Comparison of ENCODE assay signal across 25 cellular contexts in genomic region chr10:86135191-86135590, GRCh38.
"Had no signal": no experiment of that assay in that cellular context is flagged by ENCODE, and none has a peak within 500 bp of the region (broad histone marks: within the 10 kb centered on the region; RNA-seq: fewer than 3 reads in every experiment).

No MANE protein-coding gene starts in this region.

- H3K4me3 Mint-ChIP-seq: dendritic cell treated with granulocyte-macrophage colony-stimulating factor and Interleukin-4, amounts not matched to agents 40 ng/mL and 50 ng/mL, for 4 days; effector memory CD8-positive, alpha-beta T cell; endodermal cell had no signal

- H3K9me3 ChIP-seq: colonic mucosa, esophagus muscularis mucosa, esophagus squamous epithelium, gastrocnemius medialis had no signal

- H3K36me3 ChIP-seq: colonic mucosa, esophagus muscularis mucosa, esophagus squamous epithelium, gastrocnemius medialis, heart left ventricle, heart right ventricle had no signal

- H3K9me3 Mint-ChIP-seq: dendritic cell treated with granulocyte-macrophage colony-stimulating factor and Interleukin-4, amounts not matched to agents 40 ng/mL and 50 ng/mL, for 4 days; effector memory CD8-positive, alpha-beta T cell had no signal

- H3K27me3 ChIP-seq: colonic mucosa, dorsolateral prefrontal cortex, esophagus muscularis mucosa, esophagus squamous epithelium, foreskin keratinocyte, gastrocnemius medialis, gastroesophageal sphincter, heart left ventricle, heart right ventricle had no signal

- H3K4me1 ChIP-seq: colonic mucosa, esophagus muscularis mucosa, esophagus squamous epithelium, foreskin keratinocyte, gastrocnemius medialis, gastroesophageal sphincter, heart left ventricle, heart right ventricle had no signal

- H3K27me3 Mint-ChIP-seq: dendritic cell treated with granulocyte-macrophage colony-stimulating factor and Interleukin-4, amounts not matched to agents 40 ng/mL and 50 ng/mL, for 4 days had no signal

- DNase-seq: colonic mucosa; cortex of kidney; dermis blood vessel endothelial cell; dorsolateral prefrontal cortex; effector CD4-positive, alpha-beta T cell; effector CD8-positive, alpha-beta T cell; effector memory CD4-positive, alpha-beta T cell; effector memory CD8-positive, alpha-beta T cell; endodermal cell; erythroblast; esophagus squamous epithelium; foreskin fibroblast; foreskin keratinocyte; foreskin melanocyte; gastrocnemius medialis; glutamatergic neuron; head of caudate nucleus; heart left ventricle; heart right ventricle had no signal

- H3K4me3 ChIP-seq: colonic mucosa, coronary artery, dorsolateral prefrontal cortex, esophagus muscularis mucosa, esophagus squamous epithelium, gastrocnemius medialis, gastroesophageal sphincter, heart left ventricle, heart right ventricle had no signal

- H3K27ac ChIP-seq: colonic mucosa, coronary artery, dorsolateral prefrontal cortex, epithelial cell of prostate, esophagus muscularis mucosa, esophagus squamous epithelium, foreskin keratinocyte, gastrocnemius medialis, gastroesophageal sphincter, heart left ventricle, heart right ventricle had no signal

- H3K27ac Mint-ChIP-seq: dendritic cell treated with granulocyte-macrophage colony-stimulating factor and Interleukin-4, amounts not matched to agents 40 ng/mL and 50 ng/mL, for 4 days; effector memory CD8-positive, alpha-beta T cell; endodermal cell had no signal

- ATAC-seq: effector memory CD8-positive, alpha-beta T cell; esophagus mucosa; foreskin keratinocyte; gastrocnemius medialis; gastroesophageal sphincter; heart left ventricle; heart right ventricle had no signal
